In genomic region chr5:33721491-33722245, GRCh38 we compare ENCODE assay signal across 1 cellular context.
A peak's percentile ranks its signal among the peaks of the same experiment; 100 is the strongest.
TF ChIP-seq lines count a peak whose summit lies in the region.

No MANE protein-coding gene starts in this region.

TF ChIP-seq in K562, 482 proteins besides CTCF, POLR2A, EP300 and RAD21 (continued from another document):
- peak; percentile 23; the same call in 1 of the 2 replicates for TF ChIP-seq C11orf30 (IDR thresholded peaks at IDR 0.05; ENCODE audit: low read depth)
